Comparison of ENCODE assay signal across 11 cellular contexts in the genomic region with DNA sequence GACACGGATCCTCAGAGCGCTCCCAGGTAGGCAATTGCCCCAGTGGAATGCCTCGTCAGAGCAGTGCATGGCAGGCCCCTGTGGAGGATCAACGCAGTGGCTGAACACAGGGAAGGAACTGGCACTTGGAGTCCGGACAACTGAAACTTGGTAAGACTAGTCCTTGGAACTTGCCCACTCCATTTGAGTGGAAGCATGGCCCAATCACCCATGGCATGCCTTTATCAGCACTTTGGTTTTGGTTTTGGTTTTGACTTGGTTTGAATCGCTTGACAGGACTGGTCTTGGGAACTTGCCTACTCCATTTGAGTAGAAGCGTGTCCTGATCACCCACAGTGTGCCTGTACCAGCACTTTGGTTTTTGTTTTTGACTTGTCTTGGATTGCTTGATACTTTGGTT. TPM values are rescaled to one million over a fixed set of nuclear protein-coding genes. Genes with fewer than 3 reads are reported as not detected.
DNase-seq lines count a peak whose midpoint lies in the region; ATAC-seq, FAIRE-seq and TF ChIP-seq lines count a peak whose summit lies in the region.
"Not testable (repeated sequence)": the region's sequence is repeated elsewhere in the genome, so short reads cannot be mapped to it uniquely, and the experiment has no call there.
"Had no signal": no experiment of that assay in that cellular context is flagged by ENCODE, and none has a peak within 500 bp of the region (broad histone marks: within the 10 kb centered on the region; RNA-seq: fewer than 3 reads in every experiment).

No MANE protein-coding gene starts in this region.

- ATAC-seq in activated CD8-positive, alpha-beta T cell treated with anti-CD3 and anti-CD28 coated beads, Interleukin-2, amount 10 ng/mL, durations not matched to agents 7 days and 5 days; activated T-helper 17 cell treated with anti-CD3 and anti-CD28 coated beads, Interleukin-2, amount 50 U/mL, for 72 hours (replicated peaks); activated naive CD8-positive, alpha-beta T cell treated with anti-CD3 and anti-CD28 coated beads, Interleukin-2, amount 10 ng/mL, durations not matched to agents 7 days and 5 days (ENCODE audit: low read depth); memory B cell (ENCODE audit: low read depth): not testable (repeated sequence)

- not testable (repeated sequence) for H3K4me3 Mint-ChIP-seq in CD14-positive monocyte
- peak overlapping the region; percentile 32 for H3K4me3 Mint-ChIP-seq in T-helper 2 cell treated with Interferon-gamma antibody and Interleukin-4, amounts not matched to agents 5 μg/mL and 100 μg/mL, for 36 hours
- H3K4me3 Mint-ChIP-seq in activated CD8-positive, alpha-beta T cell treated with anti-CD3 and anti-CD28 coated beads, Interleukin-2, amount 10 ng/mL, durations not matched to agents 7 days and 5 days: peak overlapping the region; percentile 2
- peak overlapping the region; percentile 94 for H3K4me3 Mint-ChIP-seq in activated T-helper 17 cell treated with anti-CD3 and anti-CD28 coated beads, Interleukin-2, amount 50 U/mL, for 72 hours
- H3K4me3 Mint-ChIP-seq in activated naive CD8-positive, alpha-beta T cell treated with anti-CD3 and anti-CD28 coated beads, Interleukin-2, amount 10 ng/mL, durations not matched to agents 7 days and 5 days: peak overlapping the region; percentile 6
- H3K4me3 Mint-ChIP-seq in memory B cell: peak overlapping the region; percentile 10

- not testable (repeated sequence) for H3K27me3 Mint-ChIP-seq in CD14-positive monocyte (ENCODE audit: low read depth in 3 of 3); T-helper 2 cell treated with Interferon-gamma antibody and Interleukin-4, amounts not matched to agents 5 μg/mL and 100 μg/mL, for 36 hours (ENCODE audit: low read depth); activated CD8-positive, alpha-beta T cell treated with anti-CD3 and anti-CD28 coated beads, Interleukin-2, amount 10 ng/mL, durations not matched to agents 7 days and 5 days (ENCODE audit: low read depth); activated T-helper 17 cell treated with anti-CD3 and anti-CD28 coated beads, Interleukin-2, amount 50 U/mL, for 72 hours; activated naive CD8-positive, alpha-beta T cell treated with anti-CD3 and anti-CD28 coated beads, Interleukin-2, amount 10 ng/mL, durations not matched to agents 7 days and 5 days; memory B cell

- POLR2A ChIA-PET in activated CD8-positive, alpha-beta T cell treated with anti-CD3 and anti-CD28 coated beads, Interleukin-2, amount 10 ng/mL, durations not matched to agents 7 days and 5 days (lab: Charles Lee): not testable (repeated sequence)
- POLR2A ChIA-PET in activated naive CD8-positive, alpha-beta T cell treated with anti-CD3 and anti-CD28 coated beads, Interleukin-2, amount 10 ng/mL, durations not matched to agents 7 days and 5 days (lab: Charles Lee): interaction anchor here (2.8 to 4.0 kb wide), 2 partner anchors 8 to 52 kb away, joined by 12 to 23 read pairs; partner anchors contain the start of gene CD5

- TF ChIP-seq CTCF in CD14-positive monocyte (IDR thresholded peaks at IDR 0.05): not testable (repeated sequence)

- TF ChIP-seq POLR2A in GM12892 (IDR thresholded peaks at IDR 0.05; ENCODE audit: low read depth, low read length): not testable (repeated sequence)

- H3K9me3 Mint-ChIP-seq in CD14-positive monocyte; T-helper 2 cell treated with Interferon-gamma antibody and Interleukin-4, amounts not matched to agents 5 μg/mL and 100 μg/mL, for 36 hours; activated CD8-positive, alpha-beta T cell treated with anti-CD3 and anti-CD28 coated beads, Interleukin-2, amount 10 ng/mL, durations not matched to agents 7 days and 5 days (ENCODE audit: insufficient read depth); activated T-helper 17 cell treated with anti-CD3 and anti-CD28 coated beads, Interleukin-2, amount 50 U/mL, for 72 hours; activated naive CD8-positive, alpha-beta T cell treated with anti-CD3 and anti-CD28 coated beads, Interleukin-2, amount 10 ng/mL, durations not matched to agents 7 days and 5 days; memory B cell: not testable (repeated sequence)

- not testable (repeated sequence) for H3K36me3 Mint-ChIP-seq in CD14-positive monocyte; T-helper 2 cell treated with Interferon-gamma antibody and Interleukin-4, amounts not matched to agents 5 μg/mL and 100 μg/mL, for 36 hours (ENCODE audit: low read depth); activated CD8-positive, alpha-beta T cell treated with anti-CD3 and anti-CD28 coated beads, Interleukin-2, amount 10 ng/mL, durations not matched to agents 7 days and 5 days (ENCODE audit: low read depth); activated naive CD8-positive, alpha-beta T cell treated with anti-CD3 and anti-CD28 coated beads, Interleukin-2, amount 10 ng/mL, durations not matched to agents 7 days and 5 days; memory B cell
- peaks cover 36% of the 10 kb centered on the region for H3K36me3 Mint-ChIP-seq in activated T-helper 17 cell treated with anti-CD3 and anti-CD28 coated beads, Interleukin-2, amount 50 U/mL, for 72 hours (ENCODE audit: low read depth)

- not testable (repeated sequence) for DNase-seq in CD14-positive monocyte (ENCODE audit: low spot score); GM12892 (ENCODE audit: insufficient read length); T-helper 2 cell treated with Interferon-gamma antibody and Interleukin-4, amounts not matched to agents 5 μg/mL and 100 μg/mL, for 36 hours (ENCODE audit: low spot score); activated CD8-positive, alpha-beta T cell treated with anti-CD3 and anti-CD28 coated beads, Interleukin-2, amount 10 ng/mL, durations not matched to agents 7 days and 5 days; memory B cell (ENCODE audit: low spot score in 2 of 2)
- peak; percentile 26 for DNase-seq in activated naive CD8-positive, alpha-beta T cell treated with anti-CD3 and anti-CD28 coated beads, Interleukin-2, amount 10 ng/mL, durations not matched to agents 7 days and 5 days

- CTCF ChIA-PET in activated CD8-positive, alpha-beta T cell treated with anti-CD3 and anti-CD28 coated beads, Interleukin-2, amount 10 ng/mL, durations not matched to agents 7 days and 5 days (lab: Charles Lee): interaction anchor here (0.7 kb wide), 1 partner anchor 17 kb away, joined by 3 read pairs; no protein-coding TSS in a partner anchor

- peak; percentile 21 for FAIRE-seq in GM12892 (lab: Jason Lieb, UNC)

- H3K27ac Mint-ChIP-seq in CD14-positive monocyte (peak overlapping the region in 6 of 7 donors; percentile 0 to 89 (median 77)), memory B cell (peak overlapping the region; percentile 52)
- peak overlapping the region; percentile 75 for H3K27ac Mint-ChIP-seq in T-helper 2 cell treated with Interferon-gamma antibody and Interleukin-4, amounts not matched to agents 5 μg/mL and 100 μg/mL, for 36 hours
- peak overlapping the region; percentile 36 for H3K27ac Mint-ChIP-seq in activated CD8-positive, alpha-beta T cell treated with anti-CD3 and anti-CD28 coated beads, Interleukin-2, amount 10 ng/mL, durations not matched to agents 7 days and 5 days
- H3K27ac Mint-ChIP-seq in activated T-helper 17 cell treated with anti-CD3 and anti-CD28 coated beads, Interleukin-2, amount 50 U/mL, for 72 hours: peak overlapping the region; percentile 96
- H3K27ac Mint-ChIP-seq in activated naive CD8-positive, alpha-beta T cell treated with anti-CD3 and anti-CD28 coated beads, Interleukin-2, amount 10 ng/mL, durations not matched to agents 7 days and 5 days: peak overlapping the region; percentile 49

- H3K4me1 Mint-ChIP-seq in CD14-positive monocyte: peaks cover 47% of the 10 kb centered on the region
- peaks cover 58% of the 10 kb centered on the region for H3K4me1 Mint-ChIP-seq in T-helper 2 cell treated with Interferon-gamma antibody and Interleukin-4, amounts not matched to agents 5 μg/mL and 100 μg/mL, for 36 hours (ENCODE audit: low read depth)
- H3K4me1 Mint-ChIP-seq in activated CD8-positive, alpha-beta T cell treated with anti-CD3 and anti-CD28 coated beads, Interleukin-2, amount 10 ng/mL, durations not matched to agents 7 days and 5 days (ENCODE audit: low read depth): peaks cover 55% of the 10 kb centered on the region
- H3K4me1 Mint-ChIP-seq in activated T-helper 17 cell treated with anti-CD3 and anti-CD28 coated beads, Interleukin-2, amount 50 U/mL, for 72 hours: peaks cover 32% of the 10 kb centered on the region
- peaks cover 52% of the 10 kb centered on the region for H3K4me1 Mint-ChIP-seq in activated naive CD8-positive, alpha-beta T cell treated with anti-CD3 and anti-CD28 coated beads, Interleukin-2, amount 10 ng/mL, durations not matched to agents 7 days and 5 days
- peaks cover 48% of the 10 kb centered on the region for H3K4me1 Mint-ChIP-seq in memory B cell

- intact Hi-C loops in CD14-positive monocyte (cut with micrococcal nuclease): not testable (repeated sequence)

RNA-seq across cellular contexts. Expression of gene CD5, which starts 8.1 kb away (rescaled TPM):
- polyA plus RNA-seq in CD14-positive monocyte: under 1 TPM; 0.34 to 0.61 TPM
- polyA plus RNA-seq in GM12892 (2012; ENCODE audit: missing spikeins): 0.15 TPM
- total RNA-seq in activated CD8-positive, alpha-beta T cell treated with anti-CD3 and anti-CD28 coated beads, Interleukin-2, amount 10 ng/mL, durations not matched to agents 7 days and 5 days: 100 to 1,000 TPM; 252 to 274 TPM
- total RNA-seq in activated T-helper 17 cell treated with anti-CD3 and anti-CD28 coated beads, Interleukin-2, amount 50 U/mL, for 72 hours: 100 to 1,000 TPM; 231 to 476 TPM
- total RNA-seq in activated naive CD8-positive, alpha-beta T cell treated with anti-CD3 and anti-CD28 coated beads, Interleukin-2, amount 10 ng/mL, durations not matched to agents 7 days and 5 days: 100 to 1,000 TPM; 303 to 313 TPM
- total RNA-seq: IMR-90, MCF 10A, RPMI7951 had no signal
- polyA plus RNA-seq: AG04450, IMR-90 had no signal

Comparison
In these comparisons a context has a peak if more than half of its experiments do, and no peak if none do; other contexts are left out.
1. H3K27ac Mint-ChIP-seq: peak in every context shown above with its lines; median percentile 96 in activated T-helper 17 cell treated with anti-CD3 and anti-CD28 coated beads, Interleukin-2, amount 50 U/mL, for 72 hours; 77 in CD14-positive monocyte; 75 in T-helper 2 cell treated with Interferon-gamma antibody and Interleukin-4, amounts not matched to agents 5 μg/mL and 100 μg/mL, for 36 hours; 52 in memory B cell; 49 in activated naive CD8-positive, alpha-beta T cell treated with anti-CD3 and anti-CD28 coated beads, Interleukin-2, amount 10 ng/mL, durations not matched to agents 7 days and 5 days; 36 in activated CD8-positive, alpha-beta T cell treated with anti-CD3 and anti-CD28 coated beads, Interleukin-2, amount 10 ng/mL, durations not matched to agents 7 days and 5 days.